26 cellular contexts compared by ENCODE assay signal in the genomic region with DNA sequence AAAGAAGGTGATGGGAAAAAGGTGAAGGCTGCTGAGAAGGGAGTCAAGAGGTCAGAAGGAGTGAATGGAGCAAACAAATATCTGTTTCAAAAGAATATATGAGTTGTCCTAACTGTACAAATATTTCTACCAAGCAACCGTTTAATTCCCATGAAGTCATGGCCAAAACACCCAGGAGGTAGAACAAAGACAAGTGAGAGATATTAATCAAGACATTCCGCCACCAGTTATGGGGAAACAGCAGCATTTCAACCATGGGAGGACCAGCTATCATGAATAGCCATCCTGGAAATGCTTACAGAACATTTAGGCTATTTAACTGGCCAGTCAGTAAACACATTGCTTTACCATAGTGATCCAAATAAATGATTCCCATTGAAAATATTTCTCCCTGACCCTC.
A peak's percentile ranks its signal among the peaks of the same experiment; 100 is the strongest.
DNase-seq lines count a peak whose midpoint lies in the region; ATAC-seq and TF ChIP-seq lines count a peak whose summit lies in the region.
"Had no signal": no experiment of that assay in that cellular context is flagged by ENCODE, and none has a peak within 500 bp of the region (broad histone marks: within the 10 kb centered on the region; RNA-seq: fewer than 3 reads in every experiment).

No MANE protein-coding gene starts in this region.

- H3K27ac Mint-ChIP-seq in neural progenitor cell = peak overlapping the region; percentile 23
- H3K27ac Mint-ChIP-seq: activated CD8-positive, alpha-beta T cell treated with anti-CD3 and anti-CD28 coated beads, Interleukin-2, amount 10 ng/mL, durations not matched to agents 7 days and 5 days; activated naive CD4-positive, alpha-beta T cell treated with anti-CD3 and anti-CD28 coated beads, Interleukin-2, amount 50 U/mL, for 72 hours; activated T-helper 2 cell treated with anti-CD3 and anti-CD28 coated beads, Interferon-gamma antibody, Interleukin-2, Interleukin-4, amounts not matched to agents 10 μg/mL and 5 μg/mL and 100 μg/mL, durations not matched to agents 14 hours and 24 hours and 36 hours; naive B cell had no signal

- peaks cover 11% of the 10 kb centered on the region for H3K9me3 Mint-ChIP-seq in neural progenitor cell
- H3K9me3 Mint-ChIP-seq: activated naive CD4-positive, alpha-beta T cell treated with anti-CD3 and anti-CD28 coated beads, Interleukin-2, amount 50 U/mL, for 72 hours; activated T-helper 2 cell treated with anti-CD3 and anti-CD28 coated beads, Interferon-gamma antibody, Interleukin-2, Interleukin-4, amounts not matched to agents 10 μg/mL and 5 μg/mL and 100 μg/mL, durations not matched to agents 14 hours and 24 hours and 36 hours had no signal

- TF ChIP-seq CTCF in neural progenitor cell (IDR thresholded peaks at IDR 0.05) = no peak

- no peaks in the 10 kb centered on the region for H3K4me1 ChIP-seq in GM23248 (ENCODE audit: insufficient read depth)
- peaks cover 13% of the 10 kb centered on the region for H3K4me1 ChIP-seq in neural progenitor cell
- H3K4me1 ChIP-seq: BLaER1 treated with 17β-estradiol and CSF1 and Interleukin-3, amounts not matched to agents 10 nM and 100 nM; gastrocnemius medialis had no signal

- H3K36me3 ChIP-seq in GM23248 (ENCODE audit: low read depth) (no peaks in the 10 kb centered on the region), neural progenitor cell (peaks cover 5% of the 10 kb centered on the region)
- H3K36me3 ChIP-seq: BLaER1 treated with 17β-estradiol and CSF1 and Interleukin-3, amounts not matched to agents 10 nM and 100 nM; brain microvascular endothelial cell; gastrocnemius medialis had no signal

- no peak overlapping the region for H3K4me3 ChIP-seq in GM23248
- H3K4me3 ChIP-seq in neural progenitor cell = no peak overlapping the region
- H3K4me3 ChIP-seq: BLaER1 treated with 17β-estradiol and CSF1 and Interleukin-3, amounts not matched to agents 10 nM and 100 nM; gastrocnemius medialis; hepatocyte had no signal

- H4K20me1 ChIP-seq in GM23248 (ENCODE audit: insufficient read depth) = no peaks in the 10 kb centered on the region
- no peaks in the 10 kb centered on the region for H4K20me1 ChIP-seq in neural progenitor cell (ENCODE audit: low read depth)
- H4K20me1 ChIP-seq: BLaER1 treated with 17β-estradiol and CSF1 and Interleukin-3, amounts not matched to agents 10 nM and 100 nM had no signal

- no peak for ATAC-seq in GM21526 (IDR thresholded peaks at IDR 0.05; ENCODE audit: low FRiP score, unreplicated experiment)
- ATAC-seq: activated CD8-positive, alpha-beta T cell treated with anti-CD3 and anti-CD28 coated beads, Interleukin-2, amount 10 ng/mL, durations not matched to agents 7 days and 5 days; activated naive CD4-positive, alpha-beta T cell treated with anti-CD3 and anti-CD28 coated beads, Interleukin-2, amount 50 U/mL, for 72 hours; gastrocnemius medialis; left lobe of liver had no signal

- no peaks in the 10 kb centered on the region for H3K9me2 ChIP-seq in GM23248 (ENCODE audit: insufficient read depth)

- WGBS in GM23248 (ENCODE audit: low coverage in 1 of 2, low lambda C conversion rate in 2 of 2, missing lambda C conversion rate in 2 of 2), 2 experiments = 50 to 64% methylated on average over 2 of the region's 2 CpGs

- H3K9me3 ChIP-seq in GM23248 (ENCODE audit: low read depth) (no peaks in the 10 kb centered on the region), neural progenitor cell (ENCODE audit: low read depth) (no peaks in the 10 kb centered on the region)
- H3K9me3 ChIP-seq: gastrocnemius medialis had no signal

- in situ Hi-C loops in GM23248 (cut with MboI) = no loop called here

- H3K27me3 Mint-ChIP-seq in neural progenitor cell (ENCODE audit: insufficient read depth, low read depth) = no peaks in the 10 kb centered on the region

- H3K4me3 Mint-ChIP-seq in neural progenitor cell = no peak overlapping the region
- H3K4me3 Mint-ChIP-seq: activated CD8-positive, alpha-beta T cell treated with anti-CD3 and anti-CD28 coated beads, Interleukin-2, amount 10 ng/mL, durations not matched to agents 7 days and 5 days; naive B cell had no signal

- H3K79me2 ChIP-seq in GM23248 (ENCODE audit: insufficient read depth) (no peaks in the 10 kb centered on the region), neural progenitor cell (ENCODE audit: low read depth) (no peaks in the 10 kb centered on the region)
- H3K79me2 ChIP-seq: hepatocyte had no signal

- H3K27me3 ChIP-seq in GM23248 (replicated peaks; ENCODE audit: insufficient read depth) = no peaks in the 10 kb centered on the region
- H3K27me3 ChIP-seq in neural progenitor cell = no peaks in the 10 kb centered on the region
- H3K27me3 ChIP-seq: BLaER1 treated with 17β-estradiol and CSF1 and Interleukin-3, amounts not matched to agents 10 nM and 100 nM; brain microvascular endothelial cell; gastrocnemius medialis; hepatocyte had no signal

- peaks cover 27% of the 10 kb centered on the region for H3K4me1 Mint-ChIP-seq in neural progenitor cell

- DNase-seq in GM23248 (peak; percentile 38), amniotic epithelial cell (ENCODE audit: low read depth) (peak; percentile 89), fibroblast of gingiva (ENCODE audit: low read depth) (peak; percentile 76), neural progenitor cell (ENCODE audit: low spot score) (no peak), COLO829 (ENCODE audit: low spot score) (no peak), HCEC 1CT (no peak)
- DNase-seq in stimulated activated CD4-positive, alpha-beta T cell treated with anti-CD3 and anti-CD28 coated beads, Interleukin-2, amount 100 ng/mL, for 24 hours = no peak
- DNase-seq: activated CD8-positive, alpha-beta T cell treated with anti-CD3 and anti-CD28 coated beads, Interleukin-2, amount 10 ng/mL, durations not matched to agents 7 days and 5 days; brain microvascular endothelial cell; COR-L47; effector CD4-positive, alpha-beta T cell; erythroblast; gastrocnemius medialis; GDM1; mesenchymal stem cell; naive B cell; NCI-H1694; NCI-H510A; occipital lobe; stimulated activated CD4-positive, alpha-beta T cell treated with anti-CD3 and anti-CD28 coated beads, Interleukin-4, amount 100 ng/mL, for 1 hour had no signal

- no peak overlapping the region for H3K27ac ChIP-seq in GM23248
- H3K27ac ChIP-seq in neural progenitor cell = no peak overlapping the region
- H3K27ac ChIP-seq: BLaER1 treated with 17β-estradiol and CSF1 and Interleukin-3, amounts not matched to agents 10 nM and 100 nM; brain microvascular endothelial cell; gastrocnemius medialis; hepatocyte had no signal

- H2AFZ ChIP-seq in GM23248 (no peak overlapping the region), neural progenitor cell (replicated peaks) (no peak overlapping the region)
- H2AFZ ChIP-seq: hepatocyte had no signal

- no peaks in the 10 kb centered on the region for H3K36me3 Mint-ChIP-seq in neural progenitor cell
- H3K36me3 Mint-ChIP-seq: activated naive CD4-positive, alpha-beta T cell treated with anti-CD3 and anti-CD28 coated beads, Interleukin-2, amount 50 U/mL, for 72 hours; naive B cell had no signal

- H3F3A ChIP-seq in GM23248 (ENCODE audit: insufficient read depth) = no peaks in the 10 kb centered on the region
- no peaks in the 10 kb centered on the region for H3F3A ChIP-seq in neural progenitor cell (ENCODE audit: low read depth)

- H3K9ac ChIP-seq in GM23248 (no peak overlapping the region), neural progenitor cell (no peak overlapping the region)
- H3K9ac ChIP-seq: BLaER1 treated with 17β-estradiol and CSF1 and Interleukin-3, amounts not matched to agents 10 nM and 100 nM had no signal

- H3K4me2 ChIP-seq in GM23248 (ENCODE audit: unreplicated experiment) (no peak overlapping the region), neural progenitor cell (no peak overlapping the region)
- H3K4me2 ChIP-seq: BLaER1 treated with 17β-estradiol and CSF1 and Interleukin-3, amounts not matched to agents 10 nM and 100 nM; hepatocyte had no signal

Comparison
In these comparisons a context has a peak if more than half of its experiments do, and no peak if none do; other contexts are left out.
1. DNase-seq: peak in GM23248 (single experiment), amniotic epithelial cell (single experiment) and fibroblast of gingiva (single experiment); none in neural progenitor cell (single experiment), COLO829 (single experiment), HCEC 1CT (single experiment) and stimulated activated CD4-positive, alpha-beta T cell treated with anti-CD3 and anti-CD28 coated beads, Interleukin-2, amount 100 ng/mL, for 24 hours (0 of 2).